In the genomic region with DNA sequence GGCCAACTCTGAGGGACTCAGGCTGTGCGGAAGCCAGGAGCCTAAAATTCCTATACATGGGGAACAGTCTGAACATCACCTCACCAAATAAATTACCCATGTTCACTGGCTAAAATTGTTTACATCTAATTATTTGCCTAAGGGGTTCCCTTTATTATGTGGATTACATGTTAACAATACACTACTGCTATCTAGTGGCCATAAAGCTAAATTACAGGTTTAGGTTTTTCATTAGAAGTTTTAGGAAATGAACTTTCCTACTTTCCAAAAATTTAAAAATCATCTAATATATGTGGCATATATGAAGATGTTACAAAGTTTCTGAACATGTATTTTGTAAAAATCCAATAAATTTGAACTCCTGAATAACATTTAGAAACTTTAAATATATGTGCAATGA, we compare ENCODE assay signal across 9 cellular contexts. TPM values are rescaled to one million over a fixed set of nuclear protein-coding genes. Genes with fewer than 3 reads are reported as not detected.
DNase-seq lines count a peak whose midpoint lies in the region; ATAC-seq, FAIRE-seq and TF ChIP-seq lines count a peak whose summit lies in the region.
"Had no signal": no experiment of that assay in that cellular context is flagged by ENCODE, and none has a peak within 500 bp of the region (broad histone marks: within the 10 kb centered on the region; RNA-seq: fewer than 3 reads in every experiment).

No MANE protein-coding gene starts in this region.

- FAIRE-seq in urothelium cell line (lab: Jason Lieb, UNC): no peak

- DNase-seq in AG10803 (ENCODE audit: low read depth) (no peak), fibroblast of pulmonary artery (ENCODE audit: low read depth) (no peak), urothelium cell line (ENCODE audit: low spot score) (no peak), vagina (ENCODE audit: extremely low spot score in 2 of 2) (no peak), spleen (no peak)
- DNase-seq: NCI-H526 treated with DMSO at 0.1 percent for 48 hours had no signal

- 94 to 100% (median 98%) methylated on average over 1 of the region's 1 CpG for WGBS in spleen, 5 donors

- no peak for ATAC-seq in GM18505 (IDR thresholded peaks at IDR 0.05; ENCODE audit: unreplicated experiment)

- H3K4me3 ChIP-seq in AG10803 (ENCODE audit: low read length): no peak overlapping the region
- no peak overlapping the region for H3K4me3 ChIP-seq in OCI-LY3 (ENCODE audit: low read length)
- H3K4me3 ChIP-seq in fibroblast of pulmonary artery (replicated peaks; ENCODE audit: low read depth, low read length): no peak overlapping the region
- H3K4me3 ChIP-seq in vagina: no peak overlapping the region
- H3K4me3 ChIP-seq in spleen: no peak overlapping the region

- H3K9ac ChIP-seq in OCI-LY3 (ENCODE audit: low read length): no peak overlapping the region

- H3K36me3 ChIP-seq in OCI-LY3 (replicated peaks; ENCODE audit: low read depth, low read length) (no peaks in the 10 kb centered on the region), vagina (peaks cover 0 to 34% of the 10 kb centered on the region in 2 donors), spleen (no peaks in the 10 kb centered on the region)

- H3K79me2 ChIP-seq in OCI-LY3 (ENCODE audit: low read length): no peaks in the 10 kb centered on the region

- no peaks in the 10 kb centered on the region for H3K4me1 ChIP-seq in OCI-LY3 (ENCODE audit: low read length)
- H3K4me1 ChIP-seq in vagina: no peaks in the 10 kb centered on the region
- no peaks in the 10 kb centered on the region for H3K4me1 ChIP-seq in spleen

- no peak overlapping the region for H3K4me2 ChIP-seq in OCI-LY3 (ENCODE audit: low read length)

- no peaks in the 10 kb centered on the region for H4K20me1 ChIP-seq in OCI-LY3 (ENCODE audit: insufficient read depth, low read length)

- H3K27me3 ChIP-seq in OCI-LY3 (ENCODE audit: low read depth, low read length) (0 out of 2 replicates have a peak, but pooled peaks cover 3% of the 10 kb centered on the region), vagina (no peaks in the 10 kb centered on the region), spleen (replicated peaks in 1 of 7) (peaks cover 0 to 13% (median 0%) of the 10 kb centered on the region in 7 donors)

- no peaks in the 10 kb centered on the region for H3K9me3 ChIP-seq in OCI-LY3 (ENCODE audit: insufficient read depth, low read length)
- no peaks in the 10 kb centered on the region for H3K9me3 ChIP-seq in vagina
- peaks cover 0 to 20% (median 16%) of the 10 kb centered on the region in 8 donors for H3K9me3 ChIP-seq in spleen

- no peak overlapping the region for H3K27ac ChIP-seq in OCI-LY3 (ENCODE audit: low read length)
- no peak overlapping the region for H3K27ac ChIP-seq in vagina
- H3K27ac ChIP-seq in spleen: no peak overlapping the region

- intact Hi-C loops in vagina (cut with DNase I): no loop called here
- intact Hi-C loops in spleen (cut with DNase I; ENCODE audit: low total_unique reads): no loop called here

- TF ChIP-seq POLR2A in vagina (IDR thresholded peaks at IDR 0.05) (no peak), spleen (IDR thresholded peaks at IDR 0.05) (no peak), GM18505 (IDR thresholded peaks at IDR 0.05; ENCODE audit: borderline replicate concordance, extremely low read depth, insufficient read depth, insufficient read length) (no peak)

- no peak overlapping the region for H2AFZ ChIP-seq in OCI-LY3 (ENCODE audit: low read depth, low read length)

- peak; percentile 26 for TF ChIP-seq CTCF in AG10803 (conservative IDR thresholded peaks at IDR 0.05; ENCODE audit: low read length)
- TF ChIP-seq CTCF in GM12872 (IDR thresholded peaks at IDR 0.05; ENCODE audit: insufficient read depth, low read depth, low read length): peak; percentile 49; the same call in 2 of the 3 replicates
- TF ChIP-seq CTCF in OCI-LY3 (IDR thresholded peaks at IDR 0.05; ENCODE audit: low read depth, low read length): peak; percentile 66
- peak; percentile 30 for TF ChIP-seq CTCF in fibroblast of pulmonary artery (IDR thresholded peaks at IDR 0.05; ENCODE audit: low read length, missing control alignments)
- TF ChIP-seq CTCF in vagina (IDR thresholded peaks at IDR 0.05): no peak
- peak in 5 of 11 experiments; percentile 20 to 40 (median 37) for TF ChIP-seq CTCF in spleen (IDR thresholded peaks at IDR 0.05 in 8 of 11, conservative IDR thresholded peaks at IDR 0.05 in 3 of 11)

RNA-seq across cellular contexts. Expression of a gene that starts 40.3 kb away (rescaled TPM):
- 24.3 TPM for total RNA-seq in vagina
- total RNA-seq in spleen: 10 to 100 TPM in 5 of 7 donors, 1 to 10 TPM in 2; 8.2 to 17.0 (median 11.1) TPM
- polyA plus RNA-seq in spleen: 1 to 10 TPM; 1.3 to 2.2 (median 1.8) TPM

Comparison
In these comparisons a context has a peak if more than half of its experiments do, and no peak if none do; other contexts are left out.
1. CTCF ChIP-seq: peak in AG10803 (single experiment), GM12872 (single experiment), OCI-LY3 (single experiment) and fibroblast of pulmonary artery (single experiment); none in vagina (0 of 3).